ENCODE assay signal across 20 cellular contexts in genomic region chr4:25128671-25129070, GRCh38. TPM values are rescaled to one million over a fixed set of nuclear protein-coding genes. Genes with fewer than 3 reads are reported as not detected.
DNase-seq lines count a peak whose midpoint lies in the region; ATAC-seq and TF ChIP-seq lines count a peak whose summit lies in the region.
"Had no signal": no experiment of that assay in that cellular context is flagged by ENCODE, and none has a peak within 500 bp of the region (broad histone marks: within the 10 kb centered on the region; RNA-seq: fewer than 3 reads in every experiment).

No MANE protein-coding gene starts in this region.

- H3K9me3 ChIP-seq in A673 (ENCODE audit: low read depth, low read length, poor library complexity, severe bottlenecking) (no peaks in the 10 kb centered on the region), uterus (no peaks in the 10 kb centered on the region), vagina (no peaks in the 10 kb centered on the region)
- H3K9me3 ChIP-seq: tibial nerve had no signal

- peak; percentile 80 for DNase-seq in A673 (ENCODE audit: low spot score)
- DNase-seq in NCI-H446 treated with DMSO at 0.1 percent for 48 hours (lab: John Stamatoyannopoulos, UW), result peak; percentile 27
- DNase-seq in fibroblast of villous mesenchyme (ENCODE audit: low read depth), result peak; percentile 23
- no peak for DNase-seq in uterus
- DNase-seq in pons (ENCODE audit: low spot score), result no peak
- DNase-seq in vagina (ENCODE audit: extremely low spot score in 2 of 2), result no peak
- DNase-seq: activated naive CD8-positive, alpha-beta T cell treated with anti-CD3 and anti-CD28 coated beads, Interleukin-2, amount 50 U/mL, for 24 hours; DND-41; effector CD8-positive, alpha-beta T cell; H9; NCI-H1105; NCI-H2107; NCI-H82 had no signal

- TF ChIP-seq CTCF in A673 (conservative IDR thresholded peaks at IDR 0.05; ENCODE audit: low read depth, low read length) (no peak), fibroblast of villous mesenchyme (IDR thresholded peaks at IDR 0.05; ENCODE audit: insufficient read depth, low read depth, low read length) (no peak), uterus (IDR thresholded peaks at IDR 0.05) (no peak), vagina (IDR thresholded peaks at IDR 0.05) (no peak)

- TF ChIP-seq POLR2A in uterus (IDR thresholded peaks at IDR 0.05), result no peak
- TF ChIP-seq POLR2A in vagina (IDR thresholded peaks at IDR 0.05), result no peak

- no peaks in the 10 kb centered on the region for H3K36me3 ChIP-seq in A673 (ENCODE audit: insufficient read depth, low read length, poor library complexity, severe bottlenecking)
- no peaks in the 10 kb centered on the region for H3K36me3 ChIP-seq in uterus
- peaks cover 0 to 13% of the 10 kb centered on the region in 2 donors for H3K36me3 ChIP-seq in vagina
- H3K36me3 ChIP-seq: cardiac muscle cell had no signal

- intact Hi-C loops in A673 (cut with micrococcal nuclease; ENCODE audit: unreplicated experiment) (no loop called here), uterus (cut with DNase I; ENCODE audit: low total_unique reads) (no loop called here), vagina (cut with DNase I) (no loop called here)

- CTCF ChIA-PET in A673 (lab: Charles Lee), result no interaction called here

- H3K27ac ChIP-seq in A673 (ENCODE audit: low read depth, low read length, poor library complexity, severe bottlenecking) (no peak overlapping the region), uterus (no peak overlapping the region), vagina (no peak overlapping the region)
- H3K27ac ChIP-seq: cardiac muscle cell, tibial nerve had no signal

- BruUV-seq in A673 (replicated peaks; lab: Mats Ljungman, UMichigan), result no TSS peak

- POLR2A ChIA-PET in A673 (lab: Charles Lee; ENCODE audit: low non-redundant PET), result no interaction called here

- ATAC-seq in GM21423 (IDR thresholded peaks at IDR 0.05; ENCODE audit: unreplicated experiment), result peak; percentile 45
- no peak for ATAC-seq in HG02678 (IDR thresholded peaks at IDR 0.05; ENCODE audit: unreplicated experiment)
- ATAC-seq: activated naive CD8-positive, alpha-beta T cell treated with anti-CD3 and anti-CD28 coated beads, Interleukin-2, amount 50 U/mL, for 24 hours; activated T-helper 17 cell treated with anti-CD3 and anti-CD28 coated beads, Interleukin-2, amount 50 U/mL, for 72 hours; SK-N-SH treated with all-trans-retinoic acid at 6 μM for 48 hours; stimulated activated memory B cell treated with anti-CD40 and anti-IgM and Interleukin-4, amounts not matched to agents 10 μg/mL and 1 μg/mL and 100 μg/mL, for 72 hours had no signal

- H3K4me3 ChIP-seq in A673 (ENCODE audit: low read depth, low read length, poor library complexity, severe bottlenecking), result no peak overlapping the region
- no peak overlapping the region for H3K4me3 ChIP-seq in fibroblast of villous mesenchyme (ENCODE audit: low read depth, low read length)
- H3K4me3 ChIP-seq in uterus, result no peak overlapping the region
- H3K4me3 ChIP-seq in vagina, result no peak overlapping the region
- H3K4me3 ChIP-seq: cardiac muscle cell, tibial nerve had no signal

- peaks cover 5% of the 10 kb centered on the region for H3K4me1 ChIP-seq in A673 (ENCODE audit: insufficient read depth, low read length, poor library complexity, severe bottlenecking)
- no peaks in the 10 kb centered on the region for H3K4me1 ChIP-seq in uterus
- no peaks in the 10 kb centered on the region for H3K4me1 ChIP-seq in vagina

- H3K27me3 ChIP-seq in A673 (replicated peaks; ENCODE audit: insufficient read depth, low read depth, low read length, poor library complexity) (no peaks in the 10 kb centered on the region), uterus (no peaks in the 10 kb centered on the region), vagina (no peaks in the 10 kb centered on the region)
- H3K27me3 ChIP-seq: cardiac muscle cell, tibial nerve had no signal

RNA-seq across cellular contexts. Expression of gene SEPSECS, which starts 31.6 kb away (rescaled TPM):
- total RNA-seq in A673 (2021), result 11.6 and 12.9 TPM in 2 replicates
- 4.5 and 6.5 TPM in 2 replicates for total RNA-seq in fibroblast of villous mesenchyme
- 10 to 100 TPM in 2 of 4 donors, 1 to 10 TPM in 2; 6.9 to 22.8 (median 10.4) TPM for total RNA-seq in uterus
- total RNA-seq in vagina, result 4.2 TPM

Comparison
In these comparisons a context has a peak if more than half of its experiments do, and no peak if none do; other contexts are left out.
1. DNase-seq: peak in A673 (single experiment), NCI-H446 treated with DMSO at 0.1 percent for 48 hours (single experiment) and fibroblast of villous mesenchyme (single experiment); none in uterus (0 of 2), pons (single experiment) and vagina (0 of 2).